In the genomic region with DNA sequence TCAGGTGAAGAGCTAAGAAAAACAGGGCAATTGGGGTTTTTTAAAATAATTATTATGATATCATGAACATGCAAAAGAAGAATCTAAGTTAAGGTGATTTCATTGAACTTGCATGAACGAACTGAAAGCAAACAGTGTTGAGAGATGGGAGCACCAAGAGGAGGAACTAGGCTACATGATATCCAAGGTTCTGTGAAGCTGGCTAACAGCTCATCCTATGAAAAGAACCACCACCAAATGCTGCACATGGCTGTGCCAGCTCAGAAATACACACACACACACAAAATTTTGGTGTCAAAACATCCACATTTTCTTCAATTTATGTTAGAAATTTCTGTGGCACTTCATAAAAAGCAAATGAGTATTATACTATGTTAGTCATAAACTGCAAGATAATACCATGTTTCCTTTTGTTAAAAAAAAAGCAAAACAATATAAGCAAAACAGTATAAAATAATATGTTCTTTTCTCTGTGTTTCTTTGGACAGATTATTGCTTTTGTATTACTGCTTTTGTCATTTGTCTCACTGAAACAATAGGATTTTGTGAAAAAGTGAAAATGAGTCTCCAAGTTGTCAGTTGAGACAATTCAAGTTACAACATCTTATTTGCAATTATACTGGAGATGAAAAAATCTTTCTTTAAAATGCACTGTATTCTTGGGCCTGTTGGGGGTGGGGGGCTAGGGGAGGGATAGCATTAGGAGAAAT, we compare ENCODE assay signal across 25 cellular contexts. TPM values are rescaled to one million over a fixed set of nuclear protein-coding genes. Genes with fewer than 3 reads are reported as not detected.
"Had no signal": no experiment of that assay in that cellular context is flagged by ENCODE, and none has a peak within 500 bp of the region (broad histone marks: within the 10 kb centered on the region; RNA-seq: fewer than 3 reads in every experiment).

No MANE protein-coding gene starts in this region.

- DNase-seq: activated CD4-positive, alpha-beta memory T cell treated with anti-CD3 and anti-CD28 coated beads for 36 hours; activated CD4-positive, alpha-beta T cell treated with anti-CD3 and anti-CD28 coated beads, Interleukin-2, amount 50 U/mL, for 1 hour; activated CD8-positive, alpha-beta memory T cell treated with anti-CD3 and anti-CD28 coated beads, Interleukin-2, amount 50 U/mL, for 48 hours; activated effector memory CD4-positive, alpha-beta T cell treated with anti-CD3 and anti-CD28 coated beads, Interleukin-2, amount 50 U/mL, for 16 hours; activated naive CD4-positive, alpha-beta T cell; activated naive CD8-positive, alpha-beta T cell treated with anti-CD3 and anti-CD28 coated beads, Interleukin-2, amount 10 ng/mL, durations not matched to agents 7 days and 5 days; activated T-cell treated with anti-CD3 and anti-CD28 coated beads, Interleukin-2, amount 50 U/mL, for 72 hours; amygdala; cerebellar nuclear complex; NCI-H1105; NCI-H1417 treated with DMSO at 0.1 percent for 48 hours; NCI-H1694; NCI-H1930; NCI-H2081 treated with DMSO at 0.1 percent for 48 hours; NCI-H226; NCI-H446 treated with DMSO at 0.1 percent for 48 hours; NCI-H524; Peyer's patch; RPMI8226; SHP77 treated with DMSO at 0.1 percent for 48 hours; SK-N-SH had no signal

- H3K27me3 ChIP-seq: ascending aorta, cardiac muscle cell, Peyer's patch, SJSA1 had no signal

- H3K27ac ChIP-seq: ascending aorta, cardiac muscle cell, KMS-11, Peyer's patch, SJSA1 had no signal

- H3K4me3 ChIP-seq: ascending aorta, cardiac muscle cell, Peyer's patch, SJSA1 had no signal

RNA-seq across cellular contexts. Expression of a gene that starts 12.6 kb away (rescaled TPM):
- total RNA-seq: ascending aorta had no signal
